ENCODE assay signal across 16 cellular contexts in genomic region chr16:4461250-4462085, GRCh38. TPM values are rescaled to one million over a fixed set of nuclear protein-coding genes. Genes with fewer than 3 reads are reported as not detected.
DNase-seq lines count a peak whose midpoint lies in the region; ATAC-seq and TF ChIP-seq lines count a peak whose summit lies in the region.
"Had no signal": no experiment of that assay in that cellular context is flagged by ENCODE, and none has a peak within 500 bp of the region (broad histone marks: within the 10 kb centered on the region; RNA-seq: fewer than 3 reads in every experiment).

No MANE protein-coding gene starts in this region.

- peaks cover 27% of the 10 kb centered on the region for H3F3A ChIP-seq in SK-N-SH (replicated peaks; ENCODE audit: insufficient read depth)

- no peaks in the 10 kb centered on the region for H3K9me3 ChIP-seq in SK-N-SH
- no peaks in the 10 kb centered on the region for H3K9me3 ChIP-seq in endodermal cell (ENCODE audit: control insufficient read depth, low read length)
- H3K9me3 ChIP-seq: adrenal gland, right lobe of liver, transverse colon had no signal

- H3K9ac ChIP-seq in SK-N-SH (no peak overlapping the region), endodermal cell (ENCODE audit: extremely low read depth, low read length, poor library complexity, severe bottlenecking) (no peak overlapping the region)

- H3K4me2 ChIP-seq in SK-N-SH, result no peak overlapping the region

- H3K36me3 ChIP-seq in SK-N-SH (replicated peaks in 1 of 2; ENCODE audit: control insufficient read depth in 1 of 2, insufficient read depth in 2 of 2, low read length in 1 of 2) (peaks cover 13 to 16% of the 10 kb centered on the region in 2 experiments), endodermal cell (ENCODE audit: control insufficient read depth, insufficient read depth, low read length) (peaks cover 26% of the 10 kb centered on the region)

- no peaks in the 10 kb centered on the region for H3K9me3 Mint-ChIP-seq in endodermal cell

- TF ChIP-seq EP300 in SK-N-SH (IDR thresholded peaks at IDR 0.05; ENCODE audit: borderline replicate concordance in 1 of 2, low read depth in 1 of 2, low read length in 1 of 2), result no peak

- H3K4me3 ChIP-seq in SK-N-SH (ENCODE audit: low read depth in 2 of 2, low read length in 1 of 2), result no peak overlapping the region
- no peak overlapping the region for H3K4me3 ChIP-seq in endodermal cell (ENCODE audit: low read length)
- H3K4me3 ChIP-seq: adrenal gland, right lobe of liver, transverse colon had no signal

- WGBS in SK-N-SH (ENCODE audit: low lambda C conversion rate), result 94% methylated on average over 21 of the region's 27 CpGs
- WGBS in endodermal cell (ENCODE audit: insufficient coverage in 1 of 2, insufficient read length in 1 of 2), 2 experiments, result 88 to 91% methylated on average over 25 to 26 of the region's 27 CpGs

- no peaks in the 10 kb centered on the region for H3K79me2 ChIP-seq in SK-N-SH (ENCODE audit: insufficient read depth)

- no peak overlapping the region for H2AFZ ChIP-seq in SK-N-SH (ENCODE audit: low read depth)

- ATAC-seq in SK-N-SH treated with all-trans-retinoic acid at 6 μM for 48 hours, result no peak; the same call in 2 of the 3 replicates
- ATAC-seq in GM21786 (IDR thresholded peaks at IDR 0.05; ENCODE audit: unreplicated experiment), result no peak
- no peak for ATAC-seq in HG03159 (IDR thresholded peaks at IDR 0.05; ENCODE audit: unreplicated experiment)

- H3K9me2 ChIP-seq in SK-N-SH, result no peaks in the 10 kb centered on the region

- H3K36me3 Mint-ChIP-seq in endodermal cell (ENCODE audit: low read depth), result peaks cover 33% of the 10 kb centered on the region

- H3K27ac ChIP-seq in SK-N-SH (ENCODE audit: low read depth in 2 of 2, low read length in 1 of 2), result no peak overlapping the region
- peak overlapping the region; percentile 78 for H3K27ac ChIP-seq in endodermal cell (ENCODE audit: low read depth, low read length)
- H3K27ac ChIP-seq: right lobe of liver, transverse colon had no signal

- CTCF ChIA-PET in SK-N-SH (lab: Yijun Ruan, JAX), result interaction anchor here (1.5 to 1.6 kb wide), 2 partner anchors 12 to 15 kb away, joined by 4 read pairs; partner anchors contain the start of gene HMOX2

- TF ChIP-seq RAD21 in SK-N-SH (IDR thresholded peaks at IDR 0.05; ENCODE audit: low read length), result no peak

- TF ChIP-seq CTCF in SK-N-SH (IDR thresholded peaks at IDR 0.05) (no peak), endodermal cell (conservative IDR thresholded peaks at IDR 0.05) (no peak)

- H3K27me3 Mint-ChIP-seq in endodermal cell (ENCODE audit: insufficient read depth), result no peaks in the 10 kb centered on the region

- no peaks in the 10 kb centered on the region for H3K4me1 Mint-ChIP-seq in endodermal cell

- DNase-seq in SK-N-SH (peak; percentile 70), NCI-H82 (lab: John Stamatoyannopoulos, UW) (peak; percentile 74), endodermal cell (peak; percentile 80), pons (ENCODE audit: low spot score) (peak; percentile 70), DMS153 (lab: John Stamatoyannopoulos, UW) (no peak)
- DNase-seq: ACHN; adrenal gland; effector memory CD4-positive, alpha-beta T cell; mesenchymal stem cell; NCI-H1092 treated with DMSO at 0.1 percent for 48 hours; right lobe of liver; SW 1271; transverse colon had no signal

- H3K27ac Mint-ChIP-seq in endodermal cell, result no peak overlapping the region

- H3K4me1 ChIP-seq in SK-N-SH (ENCODE audit: control insufficient read depth in 1 of 2, insufficient read depth in 2 of 2, low read depth in 1 of 2, low read length in 1 of 2) (peaks cover 0 to 8% of the 10 kb centered on the region in 2 experiments; a peak in 1 of 4 replicates), endodermal cell (ENCODE audit: control insufficient read depth, insufficient read depth, low read length) (no peaks in the 10 kb centered on the region)

- H4K20me1 ChIP-seq in SK-N-SH (ENCODE audit: insufficient read depth), result no peaks in the 10 kb centered on the region

- no peak overlapping the region for H3K4me3 Mint-ChIP-seq in endodermal cell

- POLR2A ChIA-PET in SK-N-SH (lab: Yijun Ruan, JAX), result no interaction called here

- no peaks in the 10 kb centered on the region for H3K27me3 ChIP-seq in SK-N-SH (ENCODE audit: insufficient read depth)
- no peaks in the 10 kb centered on the region for H3K27me3 ChIP-seq in endodermal cell (ENCODE audit: control insufficient read depth, insufficient read depth, low read length, poor library complexity, severe bottlenecking)
- H3K27me3 ChIP-seq: adrenal gland, right lobe of liver, transverse colon had no signal

TF ChIP-seq in SK-N-SH, 30 proteins besides CTCF, POLR2A, EP300 and RAD21 (continues in another document):
- TF ChIP-seq FOXM1 (IDR thresholded peaks at IDR 0.05; ENCODE audit: low read depth), result no peak
- no peak for TF ChIP-seq REST (IDR thresholded peaks at IDR 0.05; ENCODE audit: low read depth, low read length)
- no peak for TF ChIP-seq NFIC (IDR thresholded peaks at IDR 0.05; ENCODE audit: borderline replicate concordance)

TF ChIP-seq in SK-N-SH treated with all-trans-retinoic acid at 6 μM for 48 hours, 23 proteins besides CTCF, POLR2A, EP300 and RAD21:
- TF ChIP-seq ZFP30 (CRISPR knock-in tag; IDR thresholded peaks at IDR 0.05) (no peak), ZNF70 (CRISPR knock-in tag; IDR thresholded peaks at IDR 0.05) (no peak), POU6F1 (CRISPR knock-in tag; IDR thresholded peaks at IDR 0.05; ENCODE audit: borderline replicate concordance, low read depth) (no peak), OSR1 (CRISPR knock-in tag; IDR thresholded peaks at IDR 0.05) (no peak), ZFP3 (CRISPR knock-in tag; IDR thresholded peaks at IDR 0.05) (no peak)

RNA-seq across cellular contexts. Expression of gene NMRAL1, which starts 13.0 kb away (rescaled TPM):
- 99.9 and 102 TPM in 2 replicates for polyA plus RNA-seq in SK-N-SH (2012; rRNA removed)
- polyA plus RNA-seq in SK-N-SH (2012; cell fraction: cytosol; rRNA removed), result 50.3 and 72.4 TPM in 2 replicates
- 97.1 and 185 TPM in 2 replicates for polyA plus RNA-seq in SK-N-SH (2012; cell fraction: nucleus; rRNA removed)
- 10 to 100 TPM; 56.9 to 75.2 TPM for total RNA-seq in endodermal cell
- polyA plus RNA-seq in endodermal cell (2013, experiment 1 of 2), result 20.8 TPM
- 22.4 TPM for polyA plus RNA-seq in endodermal cell (2013, experiment 2 of 2)

RNA-seq across cellular contexts. Expression of gene HMOX2, which starts 14.7 kb away (rescaled TPM):
- polyA plus RNA-seq in SK-N-SH (2012; rRNA removed), result 65.1 and 75.5 TPM in 2 replicates
- polyA plus RNA-seq in SK-N-SH (2012; cell fraction: cytosol; rRNA removed), result 48.4 and 62.0 TPM in 2 replicates
- polyA plus RNA-seq in SK-N-SH (2012; cell fraction: nucleus; rRNA removed), result 62.6 and 64.9 TPM in 2 replicates
- total RNA-seq in endodermal cell, result 10 to 100 TPM; 26.3 to 27.7 TPM
- polyA plus RNA-seq in endodermal cell (2013, experiment 1 of 2), result 19.0 TPM
- 18.3 TPM for polyA plus RNA-seq in endodermal cell (2013, experiment 2 of 2)

RNA-seq across cellular contexts. Expression of gene DNAJA3, which starts 35.8 kb away (rescaled TPM):
- 48.7 and 52.6 TPM in 2 replicates for polyA plus RNA-seq in SK-N-SH (2012; rRNA removed)
- polyA plus RNA-seq in SK-N-SH (2012; cell fraction: cytosol; rRNA removed), result 34.6 and 46.2 TPM in 2 replicates
- 88.0 and 107 TPM in 2 replicates for polyA plus RNA-seq in SK-N-SH (2012; cell fraction: nucleus; rRNA removed)
- 10 to 100 TPM; 37.4 to 38.5 TPM for total RNA-seq in endodermal cell
- polyA plus RNA-seq in endodermal cell (2013, experiment 1 of 2), result 33.2 TPM
- polyA plus RNA-seq in endodermal cell (2013, experiment 2 of 2), result 35.2 TPM

RNA-seq across cellular contexts. Expression of gene CORO7, which starts 45.1 kb away (rescaled TPM):
- polyA plus RNA-seq in SK-N-SH (2012; rRNA removed), result 21.9 and 25.8 TPM in 2 replicates
- 6.6 and 7.3 TPM in 2 replicates for polyA plus RNA-seq in SK-N-SH (2012; cell fraction: cytosol; rRNA removed)
- 166 and 305 TPM in 2 replicates for polyA plus RNA-seq in SK-N-SH (2012; cell fraction: nucleus; rRNA removed)
- total RNA-seq in endodermal cell, result 10 to 100 TPM; 32.5 to 37.5 TPM
- 17.2 TPM for polyA plus RNA-seq in endodermal cell (2013, experiment 1 of 2)
- polyA plus RNA-seq in endodermal cell (2013, experiment 2 of 2), result 18.4 TPM
